ENCODE assay signal across 16 cellular contexts in genomic region chr15:49877871-49878511, GRCh38.
DNase-seq lines count a peak whose midpoint lies in the region; ATAC-seq and TF ChIP-seq lines count a peak whose summit lies in the region.
"Had no signal": no experiment of that assay in that cellular context is flagged by ENCODE, and none has a peak within 500 bp of the region (broad histone marks: within the 10 kb centered on the region; RNA-seq: fewer than 3 reads in every experiment).

No MANE protein-coding gene starts in this region.

- CTCF ChIA-PET in AG04450 (lab: Charles Lee), result interaction anchor here (1.3 kb wide), 1 partner anchor 174 kb away, joined by 5 read pairs; no protein-coding TSS in a partner anchor

- TF ChIP-seq CTCF in AG04450 (IDR thresholded peaks at IDR 0.05; ENCODE audit: low read depth, low read length) (no peak), right atrium auricular region (IDR thresholded peaks at IDR 0.05) (no peak)

- H3K27ac ChIP-seq in AG04450 (ENCODE audit: low read depth, low read length) (peak overlapping the region; percentile 82), right atrium auricular region (peak overlapping the region; percentile 64 to 77)
- H3K27ac ChIP-seq: KMS-11 had no signal

- POLR2A ChIA-PET in AG04450 (lab: Yijun Ruan, JAX), result no interaction called here

- H3K9me3 ChIP-seq in AG04450 (ENCODE audit: control insufficient read depth, insufficient read depth, low read length), result no peaks in the 10 kb centered on the region
- no peaks in the 10 kb centered on the region for H3K9me3 ChIP-seq in right atrium auricular region

- peak; percentile 94 for ATAC-seq in sciatic nerve
- ATAC-seq: activated T-helper 17 cell treated with anti-CD3 and anti-CD28 coated beads, Interleukin-2, amount 50 U/mL, for 72 hours had no signal

- no peak overlapping the region for H3K4me3 ChIP-seq in AG04450 (ENCODE audit: low read depth, low read length)
- H3K4me3 ChIP-seq in right atrium auricular region, result no peak overlapping the region

- H3K36me3 ChIP-seq in right atrium auricular region, result no peaks in the 10 kb centered on the region

- intact Hi-C loops in sciatic nerve (cut with DNase I), result no loop called here

- H3K27me3 ChIP-seq in AG04450 (ENCODE audit: control insufficient read depth, insufficient read depth, low read length), result no peaks in the 10 kb centered on the region
- H3K27me3 ChIP-seq in right atrium auricular region, result no peaks in the 10 kb centered on the region

- H3K4me1 ChIP-seq in right atrium auricular region, result peaks cover 0 to 21% of the 10 kb centered on the region in 2 donors

- DNase-seq in AG04450 (ENCODE audit: low read depth, low spot score), result no peak
- peak; percentile 84 for DNase-seq in amniotic epithelial cell (ENCODE audit: low read depth)
- DNase-seq in right atrium auricular region (ENCODE audit: low spot score), result no peak
- no peak for DNase-seq in sciatic nerve (ENCODE audit: low spot score)
- no peak for DNase-seq in activated CD4-positive, alpha-beta T cell treated with anti-CD3 and anti-CD28 coated beads, Interleukin-2, amount 50 U/mL, for 1 hour
- DNase-seq in OCI-M2 (lab: John Stamatoyannopoulos, UW; ENCODE audit: unreplicated experiment), result no peak
- no peak for DNase-seq in ureter (ENCODE audit: low spot score)
- DNase-seq in NCI-H748 (lab: John Stamatoyannopoulos, UW; ENCODE audit: unreplicated experiment), result no peak
- DNase-seq: ACHN; activated CD4-positive, alpha-beta T cell treated with anti-CD3 and anti-CD28 coated beads for 4 hours; caudate nucleus; DMS79 treated with DMSO at 0.1 percent for 48 hours; kidney; NCI-H1930 had no signal
